In the genomic region with DNA sequence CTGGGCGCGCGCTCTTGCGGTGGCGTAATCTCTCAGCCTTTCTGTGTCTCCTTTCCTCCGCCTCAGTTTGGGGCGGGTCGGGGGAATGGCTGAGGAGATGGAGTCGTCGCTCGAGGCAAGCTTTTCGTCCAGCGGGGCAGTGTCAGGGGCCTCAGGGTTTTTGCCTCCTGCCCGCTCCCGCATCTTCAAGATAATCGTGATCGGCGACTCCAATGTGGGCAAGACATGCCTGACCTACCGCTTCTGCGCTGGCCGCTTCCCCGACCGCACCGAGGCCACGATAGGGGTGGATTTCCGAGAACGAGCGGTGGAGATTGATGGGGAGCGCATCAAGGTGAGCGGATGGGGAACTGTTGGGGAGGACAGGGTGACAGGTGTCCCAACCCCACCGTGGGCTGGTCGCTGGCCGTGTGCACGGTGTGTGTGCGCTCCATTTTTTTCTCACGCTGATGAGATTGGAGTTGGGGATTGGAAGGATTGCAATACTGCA, we compare ENCODE assay signal across 8 cellular contexts. TPM values are rescaled to one million over a fixed set of nuclear protein-coding genes. Genes with fewer than 3 reads are reported as not detected.
DNase-seq lines count a peak whose midpoint lies in the region; ATAC-seq and TF ChIP-seq lines count a peak whose summit lies in the region.

Gene RAB33B (plus strand): TSS at position 11 of the 490 bp plus-strand sequence. CDS start 75 bp downstream, at position 86.

- TF ChIP-seq CTCF in DND-41 (IDR thresholded peaks at IDR 0.05; ENCODE audit: borderline replicate concordance, extremely low read depth, low read length, poor library complexity, severe bottlenecking) (no peak), astrocyte of the spinal cord (IDR thresholded peaks at IDR 0.05; ENCODE audit: low read depth, low read length) (no peak)

- peak within 1 kb of the TSS; percentile 96 for H3K4me3 Mint-ChIP-seq in stimulated activated effector memory CD8-positive, alpha-beta T cell treated with anti-CD3 and anti-CD28 coated beads, Interleukin-12 subunit alpha, Interleukin-12 subunit beta, amount 100 ng/mL, for 72 hours

- peaks cover 42% of the 10 kb centered on the region for H3K79me2 ChIP-seq in DND-41 (ENCODE audit: insufficient read depth, low read length)

- peak within 1 kb of the TSS; percentile 96 for H2AFZ ChIP-seq in DND-41 (ENCODE audit: low read depth, low read length)

- H3K36me3 Mint-ChIP-seq in stimulated activated effector memory CD8-positive, alpha-beta T cell treated with anti-CD3 and anti-CD28 coated beads, Interleukin-12 subunit alpha, Interleukin-12 subunit beta, amount 100 ng/mL, for 72 hours, result peaks cover 26% of the 10 kb centered on the region

- ATAC-seq in DND-41 (ENCODE audit: insufficient read depth, low read depth) (peak; percentile 0; the same call in 1 of the 3 replicates), GM19467 (IDR thresholded peaks at IDR 0.05; ENCODE audit: unreplicated experiment) (peak; percentile 0)
- peak; percentile 2 for ATAC-seq in stimulated activated effector memory CD8-positive, alpha-beta T cell treated with anti-CD3 and anti-CD28 coated beads, Interleukin-12 subunit alpha, Interleukin-12 subunit beta, amount 100 ng/mL, for 72 hours

- peak within 1 kb of the TSS; percentile 97 for H3K27ac Mint-ChIP-seq in stimulated activated effector memory CD8-positive, alpha-beta T cell treated with anti-CD3 and anti-CD28 coated beads, Interleukin-12 subunit alpha, Interleukin-12 subunit beta, amount 100 ng/mL, for 72 hours

- H4K20me1 ChIP-seq in DND-41 (ENCODE audit: insufficient read depth, low read length), result no peaks in the 10 kb centered on the region

- H3K9me3 ChIP-seq in DND-41 (ENCODE audit: insufficient read depth, low read length, severe bottlenecking) (no peaks in the 10 kb centered on the region), iPS-18a (ENCODE audit: control insufficient read depth, low read depth, low read length) (no peaks in the 10 kb centered on the region)

- H3K4me1 ChIP-seq in DND-41 (ENCODE audit: insufficient read depth, low read length), result peaks cover 50% of the 10 kb centered on the region
- H3K4me1 ChIP-seq in iPS-18a (ENCODE audit: control insufficient read depth, low read depth, low read length), result peaks cover 19% of the 10 kb centered on the region

- H3K4me2 ChIP-seq in DND-41 (ENCODE audit: insufficient read depth, low read length), result peak within 1 kb of the TSS; percentile 87

- DNase-seq in DND-41 (no peak), astrocyte of the spinal cord (ENCODE audit: low read depth, low spot score) (no peak), DMS 273 (lab: John Stamatoyannopoulos, UW; ENCODE audit: unreplicated experiment) (no peak), mucosa of gallbladder (ENCODE audit: low spot score) (no peak)
- peak; percentile 1 for DNase-seq in Jurkat, Clone E6-1 (ENCODE audit: low read depth, low spot score)
- DNase-seq in stimulated activated effector memory CD8-positive, alpha-beta T cell treated with anti-CD3 and anti-CD28 coated beads, Interleukin-12 subunit alpha, Interleukin-12 subunit beta, amount 100 ng/mL, for 72 hours (ENCODE audit: low spot score in 2 of 2), result peak in 1 of 2 donors; percentile 9

- no peaks in the 10 kb centered on the region for H3K9me3 Mint-ChIP-seq in stimulated activated effector memory CD8-positive, alpha-beta T cell treated with anti-CD3 and anti-CD28 coated beads, Interleukin-12 subunit alpha, Interleukin-12 subunit beta, amount 100 ng/mL, for 72 hours

- in situ Hi-C loops in astrocyte of the spinal cord (cut with HindIII; ENCODE audit: low sequenced_read_pairs), result no loop called here

- peak within 1 kb of the TSS; percentile 63 to 88 for H3K4me3 ChIP-seq in DND-41 (ENCODE audit: low read depth in 1 of 2, low read length in 2 of 2)
- peak within 1 kb of the TSS; percentile 88 for H3K4me3 ChIP-seq in Jurkat, Clone E6-1 (ENCODE audit: low read length)
- peak within 1 kb of the TSS; percentile 94 for H3K4me3 ChIP-seq in astrocyte of the spinal cord (ENCODE audit: low read depth, low read length)
- H3K4me3 ChIP-seq in iPS-18a (ENCODE audit: low read length), result peak within 1 kb of the TSS; percentile 95

- H3K27me3 ChIP-seq in DND-41 (ENCODE audit: insufficient read depth, low read length, poor library complexity) (no peaks in the 10 kb centered on the region), iPS-18a (ENCODE audit: control insufficient read depth, insufficient read depth, low read length) (peaks cover 5% of the 10 kb centered on the region)

- peaks cover 57% of the 10 kb centered on the region for H3K4me1 Mint-ChIP-seq in stimulated activated effector memory CD8-positive, alpha-beta T cell treated with anti-CD3 and anti-CD28 coated beads, Interleukin-12 subunit alpha, Interleukin-12 subunit beta, amount 100 ng/mL, for 72 hours

- no peaks in the 10 kb centered on the region; the same call in 1 of the 2 replicates for H3K36me3 ChIP-seq in DND-41 (ENCODE audit: insufficient read depth, low read length)
- no peaks in the 10 kb centered on the region for H3K36me3 ChIP-seq in iPS-18a (ENCODE audit: control insufficient read depth, low read depth, low read length)

- peak within 1 kb of the TSS; percentile 81 for H3K9ac ChIP-seq in DND-41 (ENCODE audit: low read depth, low read length)
- peak within 1 kb of the TSS; percentile 79 for H3K9ac ChIP-seq in iPS-18a (ENCODE audit: low read length)

- H3K27ac ChIP-seq in DND-41 (ENCODE audit: low read length) (peak within 1 kb of the TSS; percentile 84), iPS-18a (ENCODE audit: low read length) (peak within 1 kb of the TSS; percentile 63)

RNA-seq across cellular contexts. Expression of gene RAB33B, which starts in this region (rescaled TPM):
- polyA plus RNA-seq in Jurkat, Clone E6-1 (2012; ENCODE audit: insufficient read depth, insufficient read length), result 4.8 TPM
- 9.8 TPM for total RNA-seq in mucosa of gallbladder
